Comparison of ENCODE assay signal across 26 cellular contexts in the genomic region with DNA sequence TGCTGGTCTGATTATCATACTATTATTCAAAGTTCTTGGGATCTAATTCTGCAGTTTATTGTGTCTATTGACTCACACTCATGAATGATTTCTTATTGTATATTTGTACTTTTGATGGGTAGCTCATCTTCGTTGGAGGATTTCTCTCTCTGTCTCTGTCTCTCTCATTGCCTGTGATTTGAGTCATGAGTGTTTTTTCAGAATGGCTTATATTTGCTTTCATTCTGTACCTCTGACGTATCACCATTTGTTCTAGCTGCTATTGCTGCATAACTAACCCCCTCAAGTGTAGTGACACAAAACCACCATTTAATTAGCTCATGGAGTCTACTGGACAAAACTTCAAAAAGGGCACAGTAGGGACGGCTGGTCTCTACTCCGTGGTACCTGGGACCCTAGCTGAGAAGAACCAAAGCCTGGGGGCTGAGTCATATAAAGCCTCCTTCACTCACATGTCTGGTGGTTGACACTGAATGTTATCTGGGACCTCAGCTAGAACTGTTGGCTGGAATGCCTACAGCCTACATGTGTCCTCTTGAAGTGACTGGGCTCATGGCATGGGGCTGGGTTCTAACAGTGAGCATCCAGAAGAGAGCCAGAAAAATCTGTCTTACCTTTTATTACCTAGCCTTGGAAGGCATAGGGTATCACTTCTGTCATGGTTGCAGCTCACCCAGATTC.
"Had no signal": no experiment of that assay in that cellular context is flagged by ENCODE, and none has a peak within 500 bp of the region (broad histone marks: within the 10 kb centered on the region; RNA-seq: fewer than 3 reads in every experiment).

No MANE protein-coding gene starts in this region.

- H3K27me3 ChIP-seq: ascending aorta, cardiac muscle cell, colonic mucosa, SJSA1 had no signal

- H3K9me3 ChIP-seq: colonic mucosa, SJSA1, SK-N-SH had no signal

- H3K4me1 ChIP-seq: ascending aorta, colonic mucosa had no signal

- H3K9me3 Mint-ChIP-seq: activated naive CD4-positive, alpha-beta T cell treated with anti-CD3 and anti-CD28 coated beads for 36 hours; T-helper 1 cell treated with Interleukin-12 subunit alpha and Interleukin-12 subunit beta and Interleukin-4 antibody, amounts not matched to agents 30 μg/mL and 1 μg/mL, for 36 hours had no signal

- H3K4me1 Mint-ChIP-seq: activated B cell treated with CpG ODN at 0.5 μM for 24 hours; central memory CD8-positive, alpha-beta T cell had no signal

- H3K4me2 ChIP-seq: SK-N-SH had no signal

- ATAC-seq: activated CD8-positive, alpha-beta T cell treated with anti-CD3 and anti-CD28 coated beads, Interleukin-2, amount 10 ng/mL, durations not matched to agents 7 days and 5 days; Panc1 had no signal

- H3K27ac ChIP-seq: ascending aorta, cardiac muscle cell, colonic mucosa, SJSA1, VCaP had no signal

- DNase-seq: activated B cell treated with CpG ODN at 0.5 μM for 24 hours; activated CD4-positive, alpha-beta T cell treated with anti-CD3 and anti-CD28 coated beads for 48 hours; activated CD4-positive, CD25-positive, alpha-beta regulatory T cell treated with anti-CD3 and anti-CD28 coated beads, Interleukin-2, amount 50 U/mL, for 72 hours; activated CD8-positive, alpha-beta memory T cell treated with anti-CD3 and anti-CD28 coated beads, Interleukin-2, amount 50 U/mL, for 48 hours; activated CD8-positive, alpha-beta T cell treated with anti-CD3 and anti-CD28 coated beads, Interleukin-2, amount 10 ng/mL, durations not matched to agents 7 days and 5 days; activated gamma-delta T cell treated with Interleukin-2 at 50 U/mL for 16 hours; activated naive CD4-positive, alpha-beta T cell treated with anti-CD3 and anti-CD28 coated beads for 36 hours; amygdala; colonic mucosa; NCI-H1048; NCI-H1105 treated with DMSO at 0.1 percent for 48 hours; NCI-H1436; NCI-H1694 treated with DMSO at 0.1 percent for 48 hours; NCI-H2029; NCI-H345; NCI-H524 treated with DMSO at 0.1 percent for 48 hours; SHP77; SK-N-SH had no signal

- H3K27ac Mint-ChIP-seq: activated B cell treated with CpG ODN at 0.5 μM for 24 hours; activated CD8-positive, alpha-beta T cell treated with anti-CD3 and anti-CD28 coated beads, Interleukin-2, amount 10 ng/mL, durations not matched to agents 7 days and 5 days; activated naive CD4-positive, alpha-beta T cell treated with anti-CD3 and anti-CD28 coated beads for 36 hours; T-helper 1 cell treated with Interleukin-12 subunit alpha and Interleukin-12 subunit beta and Interleukin-4 antibody, amounts not matched to agents 30 μg/mL and 1 μg/mL, for 36 hours; T-helper 2 cell treated with Interferon-gamma antibody and Interleukin-4, amounts not matched to agents 5 μg/mL and 100 μg/mL, for 36 hours had no signal

- H3K27me3 Mint-ChIP-seq: activated B cell treated with CpG ODN at 0.5 μM for 24 hours; central memory CD8-positive, alpha-beta T cell had no signal

- H3K4me3 ChIP-seq: ascending aorta, cardiac muscle cell, colonic mucosa, SJSA1 had no signal

- H3K36me3 ChIP-seq: cardiac muscle cell, colonic mucosa, SJSA1 had no signal

- H3K9ac ChIP-seq: SK-N-SH had no signal

- H3K9me2 ChIP-seq: SK-N-SH had no signal

- H3K4me3 Mint-ChIP-seq: activated B cell treated with CpG ODN at 0.5 μM for 24 hours; activated CD8-positive, alpha-beta T cell treated with anti-CD3 and anti-CD28 coated beads, Interleukin-2, amount 10 ng/mL, durations not matched to agents 7 days and 5 days; activated naive CD4-positive, alpha-beta T cell treated with anti-CD3 and anti-CD28 coated beads for 36 hours; central memory CD8-positive, alpha-beta T cell; T-helper 1 cell treated with Interleukin-12 subunit alpha and Interleukin-12 subunit beta and Interleukin-4 antibody, amounts not matched to agents 30 μg/mL and 1 μg/mL, for 36 hours; T-helper 2 cell treated with Interferon-gamma antibody and Interleukin-4, amounts not matched to agents 5 μg/mL and 100 μg/mL, for 36 hours had no signal
